19 cellular contexts compared by ENCODE assay signal in the genomic region with DNA sequence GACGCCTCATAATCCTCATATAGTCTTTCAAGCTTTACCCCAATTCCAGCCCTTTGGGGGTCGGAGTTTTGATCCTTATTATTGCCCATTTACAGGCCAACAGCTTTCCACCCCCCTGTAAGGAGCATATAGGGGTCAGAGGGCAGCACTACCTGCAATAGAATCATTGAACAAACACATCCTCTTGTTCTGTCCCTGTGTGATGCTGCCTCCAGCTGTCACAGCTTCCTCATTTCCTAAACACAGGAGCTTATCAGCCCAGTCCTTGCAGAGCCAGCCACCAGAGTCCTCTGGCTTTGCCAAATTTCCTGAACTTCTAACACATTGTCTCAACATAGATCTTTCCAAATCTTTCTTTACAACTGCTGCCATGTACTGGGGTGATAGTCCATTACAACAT. TPM values are rescaled to one million over a fixed set of nuclear protein-coding genes. Genes with fewer than 3 reads are reported as not detected.
A peak's percentile ranks its signal among the peaks of the same experiment; 100 is the strongest.
DNase-seq lines count a peak whose midpoint lies in the region; TF ChIP-seq lines count a peak whose summit lies in the region.
"Had no signal": no experiment of that assay in that cellular context is flagged by ENCODE, and none has a peak within 500 bp of the region (broad histone marks: within the 10 kb centered on the region; RNA-seq: fewer than 3 reads in every experiment).

No MANE protein-coding gene starts in this region.

- H3K18ac ChIP-seq in mesenchymal stem cell (ENCODE audit: low read depth in 1 of 2, low read length in 2 of 2) = no peak overlapping the region

- no peaks in the 10 kb centered on the region for H3K36me3 ChIP-seq in mesenchymal stem cell (ENCODE audit: control insufficient read depth in 1 of 2, insufficient read depth in 2 of 2, low read depth in 1 of 2, low read length in 2 of 2)
- H3K36me3 ChIP-seq: BLaER1 treated with 17β-estradiol and CSF1 and Interleukin-3, amounts not matched to agents 10 nM and 100 nM; upper lobe of left lung; WERI-Rb-1 had no signal

- H2BK120ac ChIP-seq in mesenchymal stem cell (ENCODE audit: low read depth, low read length) = no peak overlapping the region

- no peak overlapping the region for H3K23ac ChIP-seq in mesenchymal stem cell (ENCODE audit: low read length in 2 of 2)

- H3K4me3 ChIP-seq in dorsolateral prefrontal cortex = no peak overlapping the region
- H3K4me3 ChIP-seq in mesenchymal stem cell (ENCODE audit: insufficient read depth in 1 of 2, low read depth in 1 of 2, low read length in 2 of 2) = no peak overlapping the region
- H3K4me3 ChIP-seq: BLaER1 treated with 17β-estradiol and CSF1 and Interleukin-3, amounts not matched to agents 10 nM and 100 nM; SK-N-MC; upper lobe of left lung had no signal

- peak overlapping the region; percentile 23 for H4K8ac ChIP-seq in mesenchymal stem cell (ENCODE audit: low read length)

- DNase-seq in NCI-H2029 (lab: John Stamatoyannopoulos, UW) (peak; percentile 2), NCI-H2029 treated with DMSO at 0.1 percent for 48 hours (lab: John Stamatoyannopoulos, UW) (no peak), HuH-7 (ENCODE audit: low spot score) (peak; percentile 23), dorsolateral prefrontal cortex (peak in 2 of 10 donors; percentile 4 to 46), mesenchymal stem cell (no peak), NCI-H1930 (lab: John Stamatoyannopoulos, UW) (no peak), NCI-H2196 treated with DMSO at 0.1 percent for 48 hours (lab: John Stamatoyannopoulos, UW; ENCODE audit: unreplicated experiment) (no peak)
- DNase-seq in stimulated activated naive CD4-positive, alpha-beta T cell treated with Interleukin-2 at 50 U/mL for 16 hours (lab: John Stamatoyannopoulos, UW) = no peak
- DNase-seq: 8988T; activated CD8-positive, alpha-beta memory T cell treated with anti-CD3 and anti-CD28 coated beads for 24 hours; activated naive CD8-positive, alpha-beta T cell treated with anti-CD3 and anti-CD28 coated beads, Interleukin-2, amount 10 ng/mL, durations not matched to agents 7 days and 5 days; cortex of kidney; erythroblast; kidney; NCI-H1694; WERI-Rb-1 had no signal

- no peak overlapping the region for H3K14ac ChIP-seq in mesenchymal stem cell (ENCODE audit: low read length in 2 of 2)

- no peak overlapping the region for H3K9ac ChIP-seq in mesenchymal stem cell (ENCODE audit: low read length)
- H3K9ac ChIP-seq: BLaER1 treated with 17β-estradiol and CSF1 and Interleukin-3, amounts not matched to agents 10 nM and 100 nM had no signal

- no peak overlapping the region for H2AFZ ChIP-seq in mesenchymal stem cell (ENCODE audit: low read depth, low read length)

- no peak overlapping the region for H2BK12ac ChIP-seq in mesenchymal stem cell (ENCODE audit: low read length in 2 of 2)

- no peak overlapping the region for H2BK15ac ChIP-seq in mesenchymal stem cell (ENCODE audit: low read depth, poor library complexity, severe bottlenecking)

- no peak overlapping the region for H2AK5ac ChIP-seq in mesenchymal stem cell (ENCODE audit: low read length, severe bottlenecking)

- no peaks in the 10 kb centered on the region for H3K4me1 ChIP-seq in mesenchymal stem cell (ENCODE audit: control insufficient read depth, insufficient read depth, low read depth, low read length)
- H3K4me1 ChIP-seq: BLaER1 treated with 17β-estradiol and CSF1 and Interleukin-3, amounts not matched to agents 10 nM and 100 nM; upper lobe of left lung had no signal

- no peak overlapping the region for H3K27ac ChIP-seq in dorsolateral prefrontal cortex
- H3K27ac ChIP-seq in mesenchymal stem cell (ENCODE audit: low read length, poor library complexity, severe bottlenecking) = no peak overlapping the region
- H3K27ac ChIP-seq: BLaER1 treated with 17β-estradiol and CSF1 and Interleukin-3, amounts not matched to agents 10 nM and 100 nM; SK-N-MC; upper lobe of left lung; WERI-Rb-1 had no signal

- WGBS in mesenchymal stem cell = 78% methylated on average over 2 of the region's 2 CpGs

- H3K79me1 ChIP-seq in mesenchymal stem cell (replicated peaks; ENCODE audit: low read length, poor library complexity, severe bottlenecking) = no peaks in the 10 kb centered on the region

- peak in 30 of 56 donors; percentile 7 to 56 (median 28) for TF ChIP-seq CTCF in dorsolateral prefrontal cortex (IDR thresholded peaks at IDR 0.05 in 54 of 56, conservative IDR thresholded peaks at IDR 0.05 in 2 of 56; ENCODE audit: low read depth in 1 of 56, partially characterized antibody in 56 of 56)

- H3K4me2 ChIP-seq in mesenchymal stem cell (ENCODE audit: low read length, poor library complexity, severe bottlenecking) = no peak overlapping the region
- H3K4me2 ChIP-seq: BLaER1 treated with 17β-estradiol and CSF1 and Interleukin-3, amounts not matched to agents 10 nM and 100 nM had no signal

- H3K27me3 ChIP-seq in dorsolateral prefrontal cortex = no peaks in the 10 kb centered on the region
- H3K27me3 ChIP-seq in mesenchymal stem cell (ENCODE audit: control insufficient read depth in 1 of 2, insufficient read depth in 1 of 2, low read length in 2 of 2) = no peaks in the 10 kb centered on the region
- H3K27me3 ChIP-seq: BLaER1 treated with 17β-estradiol and CSF1 and Interleukin-3, amounts not matched to agents 10 nM and 100 nM; upper lobe of left lung had no signal

- no peak overlapping the region for H2BK5ac ChIP-seq in mesenchymal stem cell (ENCODE audit: low read depth, low read length, poor library complexity, severe bottlenecking)

- peaks cover 4% of the 10 kb centered on the region for H3K9me3 ChIP-seq in mesenchymal stem cell (ENCODE audit: control insufficient read depth, low read length)
- H3K9me3 ChIP-seq: upper lobe of left lung had no signal

- no peak overlapping the region for H3K4ac ChIP-seq in mesenchymal stem cell (ENCODE audit: low read depth in 1 of 2, low read length in 2 of 2)

- H4K91ac ChIP-seq in mesenchymal stem cell (ENCODE audit: low read length) = no peak overlapping the region

- intact Hi-C loops in dorsolateral prefrontal cortex (cut with DNase I) = no loop called here

RNA-seq across cellular contexts. Expression of gene PTBP2, which starts 32.8 kb away (rescaled TPM):
- total RNA-seq in dorsolateral prefrontal cortex = 10 to 100 TPM; 30.7 to 97.7 (median 70.7) TPM
- polyA plus RNA-seq in mesenchymal stem cell (2013, experiment 1 of 2) = 9.4 TPM
- polyA plus RNA-seq in mesenchymal stem cell (2013, experiment 2 of 2) = 8.1 TPM

Comparison
In these comparisons a context has a peak if more than half of its experiments do, and no peak if none do; other contexts are left out.
1. DNase-seq: peak in NCI-H2029 (single experiment) and HuH-7 (single experiment); none in NCI-H2029 treated with DMSO at 0.1 percent for 48 hours (single experiment), mesenchymal stem cell (single experiment), NCI-H1930 (0 of 2), NCI-H2196 treated with DMSO at 0.1 percent for 48 hours (single experiment) and stimulated activated naive CD4-positive, alpha-beta T cell treated with Interleukin-2 at 50 U/mL for 16 hours (single experiment).